ENCODE assay signal across 8 cellular contexts in the genomic region with DNA sequence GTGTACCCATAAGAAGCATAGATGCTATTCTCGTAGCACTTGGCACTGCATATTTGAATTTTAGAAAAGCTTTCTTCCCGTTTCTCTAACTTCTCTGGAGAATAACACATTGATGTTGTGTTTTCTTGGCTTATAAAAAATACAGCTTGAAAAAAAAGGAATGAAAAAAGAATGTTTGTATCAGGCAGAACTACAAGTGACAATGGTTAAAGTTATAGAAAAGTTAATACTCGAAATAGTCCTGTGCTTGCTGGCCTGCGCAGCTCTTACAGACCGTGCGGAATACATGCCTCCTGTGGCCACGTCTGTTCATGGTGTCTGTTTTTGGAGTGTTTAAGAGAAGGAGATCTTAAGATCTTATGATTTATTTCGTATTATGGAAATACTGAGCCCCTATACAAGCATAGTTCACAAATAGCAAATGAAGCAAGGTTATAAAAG. TPM values are rescaled to one million over a fixed set of nuclear protein-coding genes. Genes with fewer than 3 reads are reported as not detected.
DNase-seq lines count a peak whose midpoint lies in the region; ATAC-seq and TF ChIP-seq lines count a peak whose summit lies in the region.

No MANE protein-coding gene starts in this region.

- peaks cover 13% of the 10 kb centered on the region for H3K27me3 ChIP-seq in ACC112 (ENCODE audit: insufficient read depth, low read length)
- H3K27me3 ChIP-seq in colonic mucosa: no peaks in the 10 kb centered on the region
- H3K27me3 ChIP-seq in muscle layer of duodenum (ENCODE audit: low read depth, low read length): no peaks in the 10 kb centered on the region

- intact Hi-C loops in colonic mucosa (cut with DNase I): loop anchor here (5.0 kb wide), 1 partner anchor 43 kb away; the partner anchor contains the start of gene NUP35

- H3K9ac ChIP-seq in colonic mucosa (ENCODE audit: low read depth in 2 of 2, low read length in 2 of 2): peak overlapping the region; percentile 52 to 77

- ATAC-seq in GM19025 (IDR thresholded peaks at IDR 0.05; ENCODE audit: low read depth, unreplicated experiment): peak; percentile 12

- DNase-seq in NCI-H2227 treated with DMSO at 0.1 percent for 48 hours (lab: John Stamatoyannopoulos, UW): peak; percentile 72
- DNase-seq in colonic mucosa: no peak
- DNase-seq in stimulated activated CD4-positive, alpha-beta T cell treated with anti-CD3 and anti-CD28 coated beads, Interleukin-12 subunit alpha, Interleukin-12 subunit beta, amount 100 ng/mL, for 4 hours: no peak
- no peak for DNase-seq in T-helper 9 cell
- DNase-seq in NCI-H1930 (lab: John Stamatoyannopoulos, UW): no peak

- H3K27ac ChIP-seq in ACC112 (ENCODE audit: low read depth, low read length): peak overlapping the region; percentile 24
- peak overlapping the region; percentile 72 for H3K27ac ChIP-seq in colonic mucosa
- H3K27ac ChIP-seq in muscle layer of duodenum (ENCODE audit: low read length): peak overlapping the region; percentile 91

- H3K4me3 ChIP-seq in ACC112 (ENCODE audit: low read depth, low read length): peak overlapping the region; percentile 86
- H3K4me3 ChIP-seq in colonic mucosa: peak overlapping the region; percentile 48
- peak overlapping the region; percentile 89 to 95 for H3K4me3 ChIP-seq in muscle layer of duodenum (ENCODE audit: low read depth in 1 of 2, low read length in 2 of 2)

- H3K9me3 ChIP-seq in colonic mucosa: no peaks in the 10 kb centered on the region
- no peaks in the 10 kb centered on the region for H3K9me3 ChIP-seq in muscle layer of duodenum (ENCODE audit: control insufficient read depth in 1 of 2, low read length in 2 of 2)

- H3K4me1 ChIP-seq in ACC112 (ENCODE audit: control insufficient read depth, insufficient read depth, low read length, unreplicated experiment) (peaks cover 7% of the 10 kb centered on the region), colonic mucosa (no peaks in the 10 kb centered on the region), muscle layer of duodenum (ENCODE audit: control insufficient read depth in 1 of 2, insufficient read depth in 2 of 2, low read length in 2 of 2) (peaks cover 0 to 3% of the 10 kb centered on the region in 2 donors)

- H3K36me3 ChIP-seq in ACC112 (ENCODE audit: insufficient read depth, low read length) (no peaks in the 10 kb centered on the region), colonic mucosa (no peaks in the 10 kb centered on the region), muscle layer of duodenum (ENCODE audit: control insufficient read depth in 1 of 2, insufficient read depth in 2 of 2, low read length in 2 of 2) (no peaks in the 10 kb centered on the region)

- peak overlapping the region; percentile 88 for H2AFZ ChIP-seq in ACC112 (ENCODE audit: low read length, unreplicated experiment)

- TF ChIP-seq CTCF in colonic mucosa (IDR thresholded peaks at IDR 0.05): no peak

- H3K79me2 ChIP-seq in ACC112 (ENCODE audit: control insufficient read depth, insufficient read depth, low read length, unreplicated experiment): no peaks in the 10 kb centered on the region

RNA-seq across cellular contexts. Expression of gene DUSP19, which starts 0.8 kb away (rescaled TPM):
- total RNA-seq in colonic mucosa: 1 to 10 TPM; 2.0 to 2.5 TPM

RNA-seq across cellular contexts. Expression of gene NCKAP1, which starts 41.1 kb away (rescaled TPM):
- 100 to 1,000 TPM; 105 to 133 TPM for total RNA-seq in colonic mucosa

RNA-seq across cellular contexts. Expression of gene NUP35, which starts 44.9 kb away (rescaled TPM):
- 10 to 100 TPM; 11.3 to 19.1 TPM for total RNA-seq in colonic mucosa

Comparison
In these comparisons a context has a peak if more than half of its experiments do, and no peak if none do; other contexts are left out.
1. H3K27ac ChIP-seq: peak in every context shown above with its lines; median percentile 91 in muscle layer of duodenum; 72 in colonic mucosa; 24 in ACC112.